In genomic region chr3:63774776-63775175, GRCh38 we compare ENCODE assay signal across 24 cellular contexts. TPM values are rescaled to one million over a fixed set of nuclear protein-coding genes. Genes with fewer than 3 reads are reported as not detected.
"Had no signal": no experiment of that assay in that cellular context is flagged by ENCODE, and none has a peak within 500 bp of the region (broad histone marks: within the 10 kb centered on the region; RNA-seq: fewer than 3 reads in every experiment).

No MANE protein-coding gene starts in this region.

- H3K9me3 ChIP-seq: esophagus squamous epithelium, right atrium auricular region, transverse colon had no signal

- H3K4me1 ChIP-seq: esophagus squamous epithelium, right atrium auricular region, transverse colon had no signal

- H3K27ac ChIP-seq: coronary artery, esophagus squamous epithelium, right atrium auricular region, transverse colon had no signal

- DNase-seq: activated B cell treated with CpG ODN at 0.5 μM for 24 hours; activated CD4-positive, alpha-beta T cell treated with anti-CD3 and anti-CD28 coated beads for 48 hours; activated CD8-positive, alpha-beta T cell treated with anti-CD3 and anti-CD28 coated beads for 36 hours; activated effector memory CD4-positive, alpha-beta T cell treated with Interleukin-2 at 50 U/mL for 16 hours; activated naive CD4-positive, alpha-beta T cell treated with anti-CD3 and anti-CD28 coated beads, Interleukin-2, amount 50 U/mL, for 16 hours; activated T-cell treated with anti-CD3 and anti-CD28 coated beads, Interleukin-2, amount 50 U/mL, for 4 hours; amniotic stem cell; central memory CD4-positive, alpha-beta T cell; esophagus squamous epithelium; kidney glomerular epithelial cell; mesendoderm; natural killer cell; nucleus accumbens; small intestine; stimulated activated CD4-positive, alpha-beta T cell treated with anti-CD3 and anti-CD28 coated beads, Interleukin-4, amount 100 ng/mL, for 4 hours; stimulated activated CD8-positive, alpha-beta memory T cell treated with anti-CD3 and anti-CD28 coated beads, Interleukin-4, amount 100 ng/mL, for 48 hours; stimulated activated naive CD8-positive, alpha-beta T cell treated with anti-CD3 and anti-CD28 coated beads, Interleukin-15, Interleukin-2, amounts not matched to agents 100 U/mL and 50 U/mL, for 24 hours; T-helper 17 cell; transverse colon had no signal

- H3K4me3 ChIP-seq: coronary artery, esophagus squamous epithelium, right atrium auricular region, transverse colon had no signal

- H3K27me3 ChIP-seq: esophagus squamous epithelium, right atrium auricular region, transverse colon had no signal

- H3K36me3 ChIP-seq: esophagus squamous epithelium, right atrium auricular region, transverse colon had no signal

RNA-seq across cellular contexts. Expression of gene C3orf49, which starts 44.3 kb away (rescaled TPM):
- total RNA-seq: activated B cell treated with CpG ODN at 0.5 μM for 24 hours; activated CD8-positive, alpha-beta T cell treated with anti-CD3 and anti-CD28 coated beads for 36 hours; activated T-cell treated with anti-CD3 and anti-CD28 coated beads, Interleukin-2, amount 50 U/mL, for 4 hours; esophagus squamous epithelium; glomerular endothelial cell; lower leg skin; natural killer cell; posterior vena cava; right atrium auricular region; T-helper 17 cell; transverse colon had no signal
- polyA plus RNA-seq: small intestine had no signal
